Comparison of ENCODE assay signal across 19 cellular contexts in genomic region chr18:45383228-45383627, GRCh38.
"Had no signal": no experiment of that assay in that cellular context is flagged by ENCODE, and none has a peak within 500 bp of the region (broad histone marks: within the 10 kb centered on the region; RNA-seq: fewer than 3 reads in every experiment).

No MANE protein-coding gene starts in this region.

- ATAC-seq: HepG2 had no signal

- DNase-seq: IMR-90, MV-4-11, NCI-H1048, NCI-H1105, NCI-H1417, NCI-H1436 treated with DMSO at 0.1 percent for 48 hours, NCI-H1694, NCI-H187 treated with DMSO at 0.1 percent for 48 hours, NCI-H2029 treated with DMSO at 0.1 percent for 48 hours, NCI-H2171 treated with DMSO at 0.1 percent for 48 hours, NCI-H345, NCI-H446 treated with DMSO at 0.1 percent for 48 hours, NCI-H510A treated with DMSO at 0.1 percent for 48 hours, NCI-H526, Right ventricle myocardium superior, RPMI8226, SK-N-SH, SW 1271 had no signal
